Comparison of ENCODE assay signal across 8 cellular contexts in the genomic region with DNA sequence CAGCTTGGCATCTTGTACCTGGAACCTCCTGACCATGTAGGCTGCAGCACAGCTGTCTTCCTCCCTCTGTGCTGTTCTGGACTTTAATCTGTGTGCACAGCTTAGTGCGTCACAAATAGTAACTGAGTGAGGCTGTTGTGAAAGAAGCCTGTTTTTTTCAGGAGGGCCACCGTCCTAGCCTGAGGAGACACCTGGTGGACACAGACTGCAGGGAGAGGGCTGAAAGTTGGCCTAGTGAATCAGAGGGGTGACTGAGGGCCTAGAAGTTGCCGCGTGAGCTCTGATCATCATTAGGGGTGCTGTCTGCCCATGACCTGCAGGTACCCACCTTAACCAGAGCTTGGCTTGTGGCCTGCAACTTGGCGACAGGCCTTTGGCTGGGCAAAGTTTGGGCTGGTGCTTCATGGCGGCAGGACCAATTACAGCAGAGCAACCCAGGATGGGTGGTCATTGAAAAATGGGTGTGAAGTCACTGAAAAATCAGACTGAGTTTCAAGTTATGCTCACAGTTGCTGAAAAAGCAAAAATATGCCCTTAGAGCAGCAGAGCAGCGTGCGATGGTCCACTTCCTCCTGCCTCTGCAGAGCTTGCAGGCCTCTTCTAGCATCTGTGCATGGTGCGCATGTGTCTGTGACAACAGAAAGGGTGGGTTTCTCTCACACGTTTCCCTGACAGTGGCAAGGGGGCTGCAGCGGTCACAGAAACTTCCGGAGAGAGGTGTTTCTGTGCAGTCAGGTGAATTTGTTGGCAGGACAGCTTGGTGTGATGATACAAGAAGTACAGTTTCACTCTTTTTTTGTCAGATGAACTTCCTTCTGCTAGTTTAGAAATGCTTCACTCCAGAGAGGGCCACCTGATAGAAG. TPM values are rescaled to one million over a fixed set of nuclear protein-coding genes. Genes with fewer than 3 reads are reported as not detected.
DNase-seq lines count a peak whose midpoint lies in the region; ATAC-seq and TF ChIP-seq lines count a peak whose summit lies in the region.

No MANE protein-coding gene starts in this region.

- peaks cover 31% of the 10 kb centered on the region for H3K27me3 ChIP-seq in left ventricle myocardium inferior (ENCODE audit: low read depth)
- peaks cover 0 to 17% (median 6%) of the 10 kb centered on the region in 4 donors for H3K27me3 ChIP-seq in upper lobe of left lung

- 86% methylated on average over 12 of the region's 12 CpGs for WGBS in upper lobe of left lung, 2 donors

- ATAC-seq in GM21423 (IDR thresholded peaks at IDR 0.05; ENCODE audit: unreplicated experiment) (peak; percentile 86), HG03460 (IDR thresholded peaks at IDR 0.05; ENCODE audit: unreplicated experiment) (peak; percentile 56), upper lobe of left lung (ENCODE audit: low FRiP score in 2 of 2) (no peak)
- no peak for ATAC-seq in natural killer cell treated with Interleukin-12 subunit alpha and Interleukin-12 subunit beta and Interleukin-15 and Interleukin-18, amount 100 ng/mL, for 72 hours

- no peak for TF ChIP-seq POLR2A in upper lobe of left lung (IDR thresholded peaks at IDR 0.05)

- POLR2A ChIA-PET in GM10248 (lab: Yijun Ruan, JAX): interaction anchor here (1.2 kb wide), 1 partner anchor 230 kb away, joined by 4 read pairs; the partner anchor contains the start of gene RHOB

- intact Hi-C loops in left ventricle myocardium inferior (cut with micrococcal nuclease): no loop called here

- CTCF ChIA-PET in GM10248 (lab: Yijun Ruan, JAX): interaction anchor here (0.6 to 8.5 kb wide), 25 partner anchors 8 to 440 kb away, joined by 3 to 135 read pairs (median 4); partner anchors contain the start of genes GDF7, HS1BP3 and LDAH

- H3K27ac ChIP-seq in left ventricle myocardium inferior (replicated peaks) (peak overlapping the region; percentile 73), upper lobe of left lung (no peak overlapping the region)

- peaks cover 5 to 22% of the 10 kb centered on the region in 2 donors for H3K27me3 Mint-ChIP-seq in natural killer cell treated with Interleukin-12 subunit alpha and Interleukin-12 subunit beta and Interleukin-15 and Interleukin-18, amount 100 ng/mL, for 72 hours

- H3K9me3 Mint-ChIP-seq in natural killer cell treated with Interleukin-12 subunit alpha and Interleukin-12 subunit beta and Interleukin-15 and Interleukin-18, amount 100 ng/mL, for 72 hours: no peaks in the 10 kb centered on the region

- no peak overlapping the region for H3K4me3 ChIP-seq in left ventricle myocardium inferior
- H3K4me3 ChIP-seq in upper lobe of left lung: no peak overlapping the region

- no peak overlapping the region for H3K27ac Mint-ChIP-seq in natural killer cell treated with Interleukin-12 subunit alpha and Interleukin-12 subunit beta and Interleukin-15 and Interleukin-18, amount 100 ng/mL, for 72 hours

- no peak overlapping the region for H3K4me3 Mint-ChIP-seq in natural killer cell treated with Interleukin-12 subunit alpha and Interleukin-12 subunit beta and Interleukin-15 and Interleukin-18, amount 100 ng/mL, for 72 hours

- peak; percentile 39 for TF ChIP-seq CTCF in GM10248 (IDR thresholded peaks at IDR 0.05; ENCODE audit: control extremely low read depth, extremely low read depth, low read depth, missing control alignments)
- TF ChIP-seq CTCF in left ventricle myocardium inferior (IDR thresholded peaks at IDR 0.05; ENCODE audit: borderline replicate concordance): peak; percentile 29
- TF ChIP-seq CTCF in upper lobe of left lung (IDR thresholded peaks at IDR 0.05): no peak

- DNase-seq in GM10248 (ENCODE audit: extremely low spot score) (no peak), left ventricle myocardium inferior (no peak), NCI-H1694 (lab: John Stamatoyannopoulos, UW) (no peak), upper lobe of left lung (no peak), ureter (ENCODE audit: low spot score) (no peak)
- DNase-seq in natural killer cell treated with Interleukin-12 subunit alpha and Interleukin-12 subunit beta and Interleukin-15 and Interleukin-18, amount 100 ng/mL, for 72 hours (ENCODE audit: low spot score): no peak

- no peaks in the 10 kb centered on the region for H3K36me3 Mint-ChIP-seq in natural killer cell treated with Interleukin-12 subunit alpha and Interleukin-12 subunit beta and Interleukin-15 and Interleukin-18, amount 100 ng/mL, for 72 hours

- TF ChIP-seq EP300 in upper lobe of left lung (IDR thresholded peaks at IDR 0.05): no peak

- H3K4me1 ChIP-seq in left ventricle myocardium inferior (peaks cover 44% of the 10 kb centered on the region), upper lobe of left lung (peaks cover 0 to 20% (median 2%) of the 10 kb centered on the region in 4 donors)

- no peaks in the 10 kb centered on the region for H3K4me1 Mint-ChIP-seq in natural killer cell treated with Interleukin-12 subunit alpha and Interleukin-12 subunit beta and Interleukin-15 and Interleukin-18, amount 100 ng/mL, for 72 hours (ENCODE audit: low read depth in 2 of 2)

- H3K9me3 ChIP-seq in left ventricle myocardium inferior (replicated peaks): no peaks in the 10 kb centered on the region
- no peaks in the 10 kb centered on the region for H3K9me3 ChIP-seq in upper lobe of left lung

- H3K36me3 ChIP-seq in left ventricle myocardium inferior (peaks cover 6% of the 10 kb centered on the region), upper lobe of left lung (peaks cover 0 to 4% (median 0%) of the 10 kb centered on the region in 4 donors)

RNA-seq across cellular contexts. Expression of gene GDF7, which starts 9.6 kb away (rescaled TPM):
- total RNA-seq in left ventricle myocardium inferior (0.58 TPM), upper lobe of left lung (1 to 10 TPM in 1 of 6 donors, under 1 TPM in 5; under 0.01 to 1.8 (median 0.44) TPM), ureter (11.0 TPM)
- total RNA-seq in natural killer cell treated with Interleukin-12 subunit alpha and Interleukin-12 subunit beta and Interleukin-15 and Interleukin-18, amount 100 ng/mL, for 72 hours: under 1 TPM in 1 of 2 donors, not detected in 1; 0.02 TPM

RNA-seq across cellular contexts. Expression of gene HS1BP3, which starts 25.7 kb away (rescaled TPM):
- 16.6 TPM for total RNA-seq in left ventricle myocardium inferior
- total RNA-seq in natural killer cell treated with Interleukin-12 subunit alpha and Interleukin-12 subunit beta and Interleukin-15 and Interleukin-18, amount 100 ng/mL, for 72 hours: 1 to 10 TPM; 5.8 to 9.3 TPM
- 10 to 100 TPM; 41.0 to 45.8 (median 42.7) TPM for total RNA-seq in upper lobe of left lung
- total RNA-seq in ureter: 37.9 TPM

Comparison
In these comparisons a context has a peak if more than half of its experiments do, and no peak if none do; other contexts are left out.
1. CTCF ChIP-seq: peak in GM10248 (single experiment) and left ventricle myocardium inferior (single experiment); none in upper lobe of left lung (0 of 6).
2. ATAC-seq: peak in GM21423 (single experiment) and HG03460 (single experiment); none in natural killer cell treated with Interleukin-12 subunit alpha and Interleukin-12 subunit beta and Interleukin-15 and Interleukin-18, amount 100 ng/mL, for 72 hours (0 of 2) and upper lobe of left lung (0 of 2).